In the genomic region with DNA sequence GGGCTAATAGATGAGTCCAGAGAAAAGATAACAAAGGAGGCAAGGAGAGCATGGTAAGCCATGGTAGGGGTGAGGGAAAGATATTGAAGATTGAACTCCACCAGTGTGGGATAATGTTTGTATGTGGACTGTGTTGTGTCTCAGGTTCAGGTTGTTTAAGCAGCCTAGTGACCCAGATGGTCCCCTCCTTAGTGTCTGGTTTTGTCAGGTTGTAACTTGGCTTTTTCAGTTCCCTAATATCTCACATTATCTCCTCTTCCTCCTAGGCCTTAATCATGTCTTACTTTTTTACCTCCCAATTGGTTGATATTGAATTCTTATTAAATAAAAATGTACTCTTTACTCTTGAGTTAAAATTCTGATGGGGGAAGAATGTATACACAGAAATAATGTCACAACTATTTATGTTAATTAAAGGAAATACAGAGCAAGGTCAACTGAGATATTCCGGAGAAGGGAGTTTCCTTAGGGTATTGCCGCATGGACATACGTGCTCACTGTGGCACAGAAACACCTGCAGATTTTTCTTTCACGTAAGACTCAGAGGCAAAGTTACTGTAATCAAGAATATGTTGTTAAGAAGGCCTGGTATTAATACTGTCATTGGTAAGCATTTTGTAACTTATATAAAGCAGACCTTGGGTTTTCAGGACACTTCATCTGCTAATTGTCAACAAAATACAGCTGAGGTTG, we compare ENCODE assay signal across 26 cellular contexts. TPM values are rescaled to one million over a fixed set of nuclear protein-coding genes. Genes with fewer than 3 reads are reported as not detected.
"Had no signal": no experiment of that assay in that cellular context is flagged by ENCODE, and none has a peak within 500 bp of the region (broad histone marks: within the 10 kb centered on the region; RNA-seq: fewer than 3 reads in every experiment).

No MANE protein-coding gene starts in this region.

- H3K27me3 Mint-ChIP-seq: stimulated activated memory B cell treated with anti-CD40 and anti-IgM and Interleukin-4, amounts not matched to agents 10 μg/mL and 1 μg/mL and 100 μg/mL, for 72 hours; stimulated activated naive CD8-positive, alpha-beta T cell treated with anti-CD3 and anti-CD28 coated beads, Interleukin-15, amount 100 ng/mL, for 72 hours; type B pancreatic cell had no signal

- H3K9me3 Mint-ChIP-seq: mesothelial cell of epicardium, neural crest cell, type B pancreatic cell had no signal

- H3K4me1 Mint-ChIP-seq: immature natural killer cell; naive B cell; natural killer cell; stimulated activated naive CD8-positive, alpha-beta T cell treated with anti-CD3 and anti-CD28 coated beads, Interleukin-15, amount 100 ng/mL, for 72 hours had no signal

- H3K36me3 Mint-ChIP-seq: immature natural killer cell; mesothelial cell of epicardium; naive B cell; natural killer cell; stimulated activated memory B cell treated with anti-CD40 and anti-IgM and Interleukin-4, amounts not matched to agents 10 μg/mL and 1 μg/mL and 100 μg/mL, for 72 hours; type B pancreatic cell had no signal

- H3K27ac Mint-ChIP-seq: immature natural killer cell; mesothelial cell of epicardium; naive B cell; natural killer cell; stimulated activated memory B cell treated with anti-CD40 and anti-IgM and Interleukin-4, amounts not matched to agents 10 μg/mL and 1 μg/mL and 100 μg/mL, for 72 hours; stimulated activated naive CD8-positive, alpha-beta T cell treated with anti-CD3 and anti-CD28 coated beads, Interleukin-15, amount 100 ng/mL, for 72 hours; type B pancreatic cell had no signal

- DNase-seq: hypothalamus; immature natural killer cell; left ventricle myocardium inferior; mesendoderm; naive B cell; natural killer cell; nucleus accumbens; pancreas; posterior cingulate gyrus; retina; right cardiac atrium; sigmoid colon; small intestine; spleen; stimulated activated CD4-positive, alpha-beta T cell treated with anti-CD3 and anti-CD28 coated beads, Interleukin-4, amount 100 ng/mL, for 4 hours; stimulated activated CD8-positive, alpha-beta memory T cell treated with anti-CD3 and anti-CD28 coated beads, Interleukin-4, amount 100 ng/mL, for 48 hours; stimulated activated naive CD4-positive, alpha-beta T cell treated with Interleukin-2 at 50 U/mL for 16 hours; stimulated activated naive CD8-positive, alpha-beta T cell treated with anti-CD3 and anti-CD28 coated beads, Interleukin-15, amount 100 ng/mL, for 72 hours; substantia nigra; uterus had no signal

- H3K4me3 Mint-ChIP-seq: immature natural killer cell; mesothelial cell of epicardium; naive B cell; natural killer cell; neural crest cell; stimulated activated memory B cell treated with anti-CD40 and anti-IgM and Interleukin-4, amounts not matched to agents 10 μg/mL and 1 μg/mL and 100 μg/mL, for 72 hours; stimulated activated naive CD8-positive, alpha-beta T cell treated with anti-CD3 and anti-CD28 coated beads, Interleukin-15, amount 100 ng/mL, for 72 hours; type B pancreatic cell had no signal

- ATAC-seq: natural killer cell; pancreas; right cardiac atrium; stimulated activated memory B cell treated with anti-CD40 and anti-IgM and Interleukin-4, amounts not matched to agents 10 μg/mL and 1 μg/mL and 100 μg/mL, for 72 hours; stimulated activated naive CD8-positive, alpha-beta T cell treated with anti-CD3 and anti-CD28 coated beads, Interleukin-15, amount 100 ng/mL, for 72 hours had no signal

RNA-seq across cellular contexts. Expression of a gene that starts 23.4 kb away (rescaled TPM):
- total RNA-seq: lower leg skin, natural killer cell, spleen, tibial nerve had no signal
